ENCODE assay signal across 24 cellular contexts in the genomic region with DNA sequence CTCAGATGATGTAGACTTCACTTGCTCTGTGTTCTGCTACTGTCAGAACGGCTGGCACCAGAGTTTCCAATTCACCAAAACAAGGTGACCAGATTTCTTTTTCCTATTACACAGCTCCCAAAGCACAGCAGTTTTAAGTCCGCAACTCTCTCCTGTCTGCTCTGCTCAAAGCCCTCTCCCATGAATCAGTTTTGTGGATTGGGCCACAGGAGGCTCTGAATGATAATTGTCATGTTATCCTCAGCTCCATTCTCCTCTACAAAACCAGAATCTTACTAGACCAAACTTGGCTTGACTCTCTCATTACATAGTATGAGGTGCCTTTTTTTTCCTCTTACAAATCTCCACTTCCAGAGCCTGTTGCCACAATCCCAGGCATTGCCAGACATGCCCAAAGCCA.
"Had no signal": no experiment of that assay in that cellular context is flagged by ENCODE, and none has a peak within 500 bp of the region (broad histone marks: within the 10 kb centered on the region; RNA-seq: fewer than 3 reads in every experiment).

No MANE protein-coding gene starts in this region.

- H3K27ac Mint-ChIP-seq: activated naive CD4-positive, alpha-beta T cell treated with anti-CD3 and anti-CD28 coated beads, Interleukin-2, amount 50 U/mL, for 72 hours; brain; naive thymus-derived CD4-positive, alpha-beta T cell; stimulated activated naive CD8-positive, alpha-beta T cell treated with anti-CD3 and anti-CD28 coated beads, Interleukin-15, Interleukin-2, amounts not matched to agents 100 ng/mL and 50 ng/mL, for 24 hours had no signal

- ATAC-seq: activated naive CD4-positive, alpha-beta T cell treated with anti-CD3 and anti-CD28 coated beads, Interleukin-2, amount 50 U/mL, for 72 hours; left colon; naive thymus-derived CD4-positive, alpha-beta T cell; pancreas; psoas muscle; upper lobe of right lung had no signal

- H3K4me3 Mint-ChIP-seq: brain; naive thymus-derived CD4-positive, alpha-beta T cell; stimulated activated naive CD8-positive, alpha-beta T cell treated with anti-CD3 and anti-CD28 coated beads, Interleukin-15, Interleukin-2, amounts not matched to agents 100 ng/mL and 50 ng/mL, for 24 hours had no signal

- H3K27me3 ChIP-seq: esophagus muscularis mucosa, right atrium auricular region, thyroid gland, upper lobe of right lung had no signal

- H3K4me3 ChIP-seq: esophagus muscularis mucosa, pancreas, psoas muscle, right atrium auricular region, thyroid gland, upper lobe of right lung had no signal

- H3K27me3 Mint-ChIP-seq: stimulated activated naive CD8-positive, alpha-beta T cell treated with anti-CD3 and anti-CD28 coated beads, Interleukin-15, Interleukin-2, amounts not matched to agents 100 ng/mL and 50 ng/mL, for 24 hours had no signal

- H3K36me3 ChIP-seq: esophagus muscularis mucosa, pancreas, right atrium auricular region, thyroid gland, upper lobe of right lung had no signal

- H3K36me3 Mint-ChIP-seq: activated naive CD4-positive, alpha-beta T cell treated with anti-CD3 and anti-CD28 coated beads, Interleukin-2, amount 50 U/mL, for 72 hours; brain; naive thymus-derived CD4-positive, alpha-beta T cell had no signal

- H3K4me1 ChIP-seq: pancreas, psoas muscle, right atrium auricular region, thyroid gland, upper lobe of right lung had no signal

- H3K9me3 ChIP-seq: esophagus muscularis mucosa, pancreas, psoas muscle, right atrium auricular region, thyroid gland, upper lobe of right lung had no signal

- DNase-seq: activated gamma-delta T cell treated with Interleukin-2 at 50 U/mL for 16 hours; activated T-cell treated with anti-CD3 and anti-CD28 coated beads, Interleukin-2, amount 50 U/mL, for 1 hour; aorta; central memory CD4-positive, alpha-beta T cell; dermis blood vessel endothelial cell; effector CD8-positive, alpha-beta T cell; head of caudate nucleus; islet precursor cell; left colon; naive thymus-derived CD4-positive, alpha-beta T cell; pancreas; psoas muscle; stimulated activated CD4-positive, alpha-beta T cell treated with anti-CD3 and anti-CD28 coated beads, Interleukin-12 subunit alpha, Interleukin-12 subunit beta, amount 100 ng/mL, for 4 hours; substantia nigra; T-helper 9 cell; thyroid gland; upper lobe of right lung had no signal

- H3K9me3 Mint-ChIP-seq: activated naive CD4-positive, alpha-beta T cell treated with anti-CD3 and anti-CD28 coated beads, Interleukin-2, amount 50 U/mL, for 72 hours; stimulated activated naive CD8-positive, alpha-beta T cell treated with anti-CD3 and anti-CD28 coated beads, Interleukin-15, Interleukin-2, amounts not matched to agents 100 ng/mL and 50 ng/mL, for 24 hours had no signal

- FAIRE-seq: endothelial cell of umbilical vein, frontal cortex, pancreas had no signal

- H3K27ac ChIP-seq: esophagus muscularis mucosa, pancreas, psoas muscle, right atrium auricular region, thyroid gland, upper lobe of right lung had no signal

- H3K4me1 Mint-ChIP-seq: naive thymus-derived CD4-positive, alpha-beta T cell had no signal
